31 cellular contexts compared by ENCODE assay signal in the genomic region with DNA sequence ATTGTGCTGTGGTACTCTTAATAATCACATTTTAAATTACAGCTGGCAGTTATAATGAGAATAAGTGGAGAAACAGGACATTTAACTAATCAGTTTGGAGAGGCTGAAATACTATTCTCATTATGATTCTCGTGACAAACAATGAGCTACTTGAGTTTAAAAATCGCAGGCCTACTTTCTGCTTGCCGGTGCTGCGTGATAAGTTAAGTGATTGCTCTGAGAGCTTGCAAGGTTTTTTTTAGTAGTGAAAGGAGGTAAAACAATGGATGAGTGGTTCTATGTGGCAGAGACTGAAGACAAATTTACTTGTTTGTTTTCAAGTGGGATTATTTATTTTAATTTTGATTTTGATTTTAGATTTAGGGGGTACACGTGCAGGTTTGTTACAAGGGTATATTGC.
"Had no signal": no experiment of that assay in that cellular context is flagged by ENCODE, and none has a peak within 500 bp of the region (broad histone marks: within the 10 kb centered on the region; RNA-seq: fewer than 3 reads in every experiment).

No MANE protein-coding gene starts in this region.

- H3K4me1 Mint-ChIP-seq: activated B cell treated with CpG ODN at 0.5 μM for 24 hours; activated CD8-positive, alpha-beta memory T cell treated with anti-CD3 and anti-CD28 coated beads, Interleukin-2, amount 10 ng/mL, durations not matched to agents 7 days and 5 days; immature natural killer cell; neural progenitor cell had no signal

- H3K4me1 ChIP-seq: breast epithelium, esophagus squamous epithelium, neural progenitor cell, uterus had no signal

- H3K9me3 Mint-ChIP-seq: activated B cell treated with CpG ODN at 0.5 μM for 24 hours; activated naive CD4-positive, alpha-beta T cell treated with anti-CD3 and anti-CD28 coated beads, Interleukin-2, amount 50 U/mL, for 72 hours; activated T-helper 2 cell treated with anti-CD3 and anti-CD28 coated beads, Interferon-gamma antibody, Interleukin-2, Interleukin-4, amounts not matched to agents 10 μg/mL and 5 μg/mL and 100 μg/mL, durations not matched to agents 14 hours and 24 hours and 36 hours; immature natural killer cell; natural killer cell; stimulated activated effector memory CD8-positive, alpha-beta T cell treated with anti-CD3 and anti-CD28 coated beads, Interleukin-12 subunit alpha, Interleukin-12 subunit beta, amount 100 ng/mL, for 72 hours; stimulated activated naive CD8-positive, alpha-beta T cell treated with anti-CD3 and anti-CD28 coated beads, Interleukin-15, Interleukin-2, amounts not matched to agents 100 ng/mL and 50 ng/mL, for 24 hours; T-helper 2 cell treated with Interferon-gamma antibody and Interleukin-4, amounts not matched to agents 5 μg/mL and 100 μg/mL, for 36 hours had no signal

- H3K9me3 ChIP-seq: breast epithelium, esophagus squamous epithelium, thoracic aorta, uterus had no signal

- ATAC-seq: activated CD8-positive, alpha-beta memory T cell treated with anti-CD3 and anti-CD28 coated beads, Interleukin-2, amount 10 ng/mL, durations not matched to agents 7 days and 5 days; activated CD8-positive, alpha-beta T cell treated with anti-CD3 and anti-CD28 coated beads, Interleukin-2, amount 10 ng/mL, durations not matched to agents 7 days and 5 days; activated naive CD4-positive, alpha-beta T cell treated with anti-CD3 and anti-CD28 coated beads, Interleukin-2, amount 50 U/mL, for 72 hours; natural killer cell; sciatic nerve; stimulated activated effector memory CD8-positive, alpha-beta T cell treated with anti-CD3 and anti-CD28 coated beads, Interleukin-12 subunit alpha, Interleukin-12 subunit beta, amount 100 ng/mL, for 72 hours had no signal

- H3K27ac Mint-ChIP-seq: activated B cell treated with CpG ODN at 0.5 μM for 24 hours; activated CD8-positive, alpha-beta memory T cell treated with anti-CD3 and anti-CD28 coated beads, Interleukin-2, amount 10 ng/mL, durations not matched to agents 7 days and 5 days; activated CD8-positive, alpha-beta T cell treated with anti-CD3 and anti-CD28 coated beads, Interleukin-2, amount 10 ng/mL, durations not matched to agents 7 days and 5 days; activated naive CD4-positive, alpha-beta T cell treated with anti-CD3 and anti-CD28 coated beads, Interleukin-2, amount 50 U/mL, for 72 hours; activated T-helper 2 cell treated with anti-CD3 and anti-CD28 coated beads, Interferon-gamma antibody, Interleukin-2, Interleukin-4, amounts not matched to agents 10 μg/mL and 5 μg/mL and 100 μg/mL, durations not matched to agents 14 hours and 24 hours and 36 hours; natural killer cell; neural progenitor cell; stimulated activated effector memory CD8-positive, alpha-beta T cell treated with anti-CD3 and anti-CD28 coated beads, Interleukin-12 subunit alpha, Interleukin-12 subunit beta, amount 100 ng/mL, for 72 hours; stimulated activated naive CD8-positive, alpha-beta T cell treated with anti-CD3 and anti-CD28 coated beads, Interleukin-15, Interleukin-2, amounts not matched to agents 100 ng/mL and 50 ng/mL, for 24 hours; T-helper 2 cell treated with Interferon-gamma antibody and Interleukin-4, amounts not matched to agents 5 μg/mL and 100 μg/mL, for 36 hours had no signal

- DNase-seq: activated B cell treated with CpG ODN at 0.5 μM for 24 hours; activated CD8-positive, alpha-beta memory T cell treated with anti-CD3 and anti-CD28 coated beads, Interleukin-2, amount 10 ng/mL, durations not matched to agents 7 days and 5 days; activated CD8-positive, alpha-beta T cell treated with anti-CD3 and anti-CD28 coated beads, Interleukin-2, amount 10 ng/mL, durations not matched to agents 7 days and 5 days; activated T-cell treated with anti-CD3 and anti-CD28 coated beads, Interleukin-2, amount 50 U/mL, for 48 hours; dermis blood vessel endothelial cell; effector CD4-positive, alpha-beta T cell; esophagus squamous epithelium; glutamatergic neuron; hippocampal formation; immature natural killer cell; kidney; mesendoderm; natural killer cell; occipital lobe; stimulated activated CD4-positive, alpha-beta T cell treated with anti-CD3 and anti-CD28 coated beads, Interleukin-12 subunit alpha, Interleukin-12 subunit beta, amount 100 ng/mL, for 4 hours; stimulated activated CD4-positive, alpha-beta T cell treated with anti-CD3 and anti-CD28 coated beads, Interleukin-4, amount 100 ng/mL, for 24 hours; T-helper 1 cell; uterus had no signal

- H3K27me3 Mint-ChIP-seq: activated B cell treated with CpG ODN at 0.5 μM for 24 hours; activated CD8-positive, alpha-beta memory T cell treated with anti-CD3 and anti-CD28 coated beads, Interleukin-2, amount 10 ng/mL, durations not matched to agents 7 days and 5 days; stimulated activated naive CD8-positive, alpha-beta T cell treated with anti-CD3 and anti-CD28 coated beads, Interleukin-15, Interleukin-2, amounts not matched to agents 100 ng/mL and 50 ng/mL, for 24 hours; type B pancreatic cell had no signal

- H3K36me3 ChIP-seq: breast epithelium, esophagus squamous epithelium, neural progenitor cell, thoracic aorta, uterus had no signal

- H3K27ac ChIP-seq: breast epithelium, epithelial cell of prostate, esophagus squamous epithelium, neural progenitor cell, skin epidermis, thoracic aorta, uterus had no signal

- H3K36me3 Mint-ChIP-seq: activated naive CD4-positive, alpha-beta T cell treated with anti-CD3 and anti-CD28 coated beads, Interleukin-2, amount 50 U/mL, for 72 hours; immature natural killer cell; natural killer cell; stimulated activated effector memory CD8-positive, alpha-beta T cell treated with anti-CD3 and anti-CD28 coated beads, Interleukin-12 subunit alpha, Interleukin-12 subunit beta, amount 100 ng/mL, for 72 hours had no signal

- H3K27me3 ChIP-seq: breast epithelium, esophagus squamous epithelium, neural progenitor cell, uterus had no signal

- H3K4me3 Mint-ChIP-seq: activated B cell treated with CpG ODN at 0.5 μM for 24 hours; activated CD8-positive, alpha-beta memory T cell treated with anti-CD3 and anti-CD28 coated beads, Interleukin-2, amount 10 ng/mL, durations not matched to agents 7 days and 5 days; activated CD8-positive, alpha-beta T cell treated with anti-CD3 and anti-CD28 coated beads, Interleukin-2, amount 10 ng/mL, durations not matched to agents 7 days and 5 days; immature natural killer cell; natural killer cell; neural progenitor cell; stimulated activated effector memory CD8-positive, alpha-beta T cell treated with anti-CD3 and anti-CD28 coated beads, Interleukin-12 subunit alpha, Interleukin-12 subunit beta, amount 100 ng/mL, for 72 hours; stimulated activated naive CD8-positive, alpha-beta T cell treated with anti-CD3 and anti-CD28 coated beads, Interleukin-15, Interleukin-2, amounts not matched to agents 100 ng/mL and 50 ng/mL, for 24 hours; T-helper 2 cell treated with Interferon-gamma antibody and Interleukin-4, amounts not matched to agents 5 μg/mL and 100 μg/mL, for 36 hours; type B pancreatic cell had no signal

- H3K4me3 ChIP-seq: breast epithelium, esophagus squamous epithelium, lung, neural progenitor cell, skin epidermis, thoracic aorta, uterus had no signal
